ENCODE assay signal across 8 cellular contexts in genomic region chr7:92633211-92633906, GRCh38. TPM values are rescaled to one million over a fixed set of nuclear protein-coding genes. Genes with fewer than 3 reads are reported as not detected.
DNase-seq lines count a peak whose midpoint lies in the region; ATAC-seq and TF ChIP-seq lines count a peak whose summit lies in the region.

No MANE protein-coding gene starts in this region.

- H3K27me3 Mint-ChIP-seq in activated CD4-positive, alpha-beta T cell treated with anti-CD3 and anti-CD28 coated beads, Interleukin-2, amount 10 ng/mL, durations not matched to agents 24 days and 14 days = no peaks in the 10 kb centered on the region
- no peaks in the 10 kb centered on the region for H3K27me3 Mint-ChIP-seq in neural crest cell (ENCODE audit: low read depth)
- H3K27me3 Mint-ChIP-seq in Caco-2 (ENCODE audit: insufficient read depth, unreplicated experiment) = no peaks in the 10 kb centered on the region

- peaks cover 26% of the 10 kb centered on the region for H3K9me3 ChIP-seq in KOPT-K1 (ENCODE audit: insufficient read depth, low read length, poor library complexity, severe bottlenecking)
- H3K9me3 ChIP-seq in fibroblast of lung (ENCODE audit: control insufficient read depth, insufficient read depth, low read depth, low read length) = no peaks in the 10 kb centered on the region
- no peaks in the 10 kb centered on the region; the same call in 1 of the 2 replicates for H3K9me3 ChIP-seq in Caco-2

- H3K4me1 Mint-ChIP-seq in activated CD4-positive, alpha-beta T cell treated with anti-CD3 and anti-CD28 coated beads, Interleukin-2, amount 10 ng/mL, durations not matched to agents 24 days and 14 days = peaks cover 64% of the 10 kb centered on the region
- H3K4me1 Mint-ChIP-seq in neural crest cell = peaks cover 30% of the 10 kb centered on the region
- peaks cover 7% of the 10 kb centered on the region for H3K4me1 Mint-ChIP-seq in Caco-2 (ENCODE audit: low read depth, unreplicated experiment)

- H3K4me1 ChIP-seq in fibroblast of lung (ENCODE audit: control insufficient read depth, extremely low read depth, insufficient read depth, low read length) (peaks cover 9% of the 10 kb centered on the region), Caco-2 (peaks cover 22% of the 10 kb centered on the region)

- DNase-seq in ELF-1 (ENCODE audit: low read depth, low spot score) (peak; percentile 21), fibroblast of lung (ENCODE audit: low read depth in 2 of 2) (peak; percentile 94 to 98), neural crest cell (ENCODE audit: low read depth, low spot score) (no peak), Caco-2 (no peak)
- DNase-seq in activated CD4-positive, alpha-beta T cell treated with anti-CD3 and anti-CD28 coated beads, Interleukin-2, amount 10 ng/mL, durations not matched to agents 24 days and 14 days = peak; percentile 84

- CTCF ChIA-PET in Caco-2 (lab: Charles Lee) = no interaction called here

- H3K4me3 ChIP-seq in fibroblast of lung (replicated peaks in 1 of 4; ENCODE audit: control extremely low read depth in 1 of 4, insufficient read depth in 1 of 4, low read depth in 3 of 4, low read length in 4 of 4) = peak overlapping the region in 3 of 4 experiments; percentile 6 to 28 (median 12)
- H3K4me3 ChIP-seq in Caco-2 (ENCODE audit: low read depth, low read length) = no peak overlapping the region

- H2AFZ ChIP-seq in fibroblast of lung (ENCODE audit: low read length) = no peak overlapping the region

- no peaks in the 10 kb centered on the region for H4K20me1 ChIP-seq in fibroblast of lung (ENCODE audit: control insufficient read depth, extremely low read depth, insufficient read depth, low read length)

- peaks cover 26% of the 10 kb centered on the region for H3K36me3 Mint-ChIP-seq in activated CD4-positive, alpha-beta T cell treated with anti-CD3 and anti-CD28 coated beads, Interleukin-2, amount 10 ng/mL, durations not matched to agents 24 days and 14 days (ENCODE audit: low read depth)
- H3K36me3 Mint-ChIP-seq in neural crest cell (ENCODE audit: low read depth) (peaks cover 11% of the 10 kb centered on the region), Caco-2 (ENCODE audit: insufficient read depth, unreplicated experiment) (peaks cover 46% of the 10 kb centered on the region)

- TF ChIP-seq CTCF in fibroblast of lung (conservative IDR thresholded peaks at IDR 0.05 in 1 of 2, IDR thresholded peaks at IDR 0.05 in 1 of 2; ENCODE audit: low read depth in 1 of 2, low read length in 2 of 2) (no peak), neural crest cell (conservative IDR thresholded peaks at IDR 0.05) (no peak), Caco-2 (IDR thresholded peaks at IDR 0.05; ENCODE audit: insufficient read depth in 1 of 2, low read depth in 1 of 2, low read length in 1 of 2, severe bottlenecking in 1 of 2, unreplicated experiment in 1 of 2) (no peak)

- H3K27me3 ChIP-seq in fibroblast of lung (ENCODE audit: control insufficient read depth, insufficient read depth, low read length) (no peaks in the 10 kb centered on the region), Caco-2 (replicated peaks; ENCODE audit: control insufficient read depth, insufficient read depth, low read length) (no peaks in the 10 kb centered on the region)

- intact Hi-C loops in activated CD4-positive, alpha-beta T cell treated with anti-CD3 and anti-CD28 coated beads, Interleukin-2, amount 10 ng/mL, durations not matched to agents 24 days and 14 days (cut with micrococcal nuclease) = loop anchor here (1.0 to 5.0 kb wide), 5 partner anchors 85 to 484 kb away; partner anchors contain the start of gene SAMD9
- intact Hi-C loops in Caco-2 (cut with micrococcal nuclease; ENCODE audit: unreplicated experiment) = no loop called here

- H3K4me3 Mint-ChIP-seq in activated CD4-positive, alpha-beta T cell treated with anti-CD3 and anti-CD28 coated beads, Interleukin-2, amount 10 ng/mL, durations not matched to agents 24 days and 14 days = peak overlapping the region; percentile 65
- peak overlapping the region; percentile 45 for H3K4me3 Mint-ChIP-seq in neural crest cell
- H3K4me3 Mint-ChIP-seq in Caco-2 (ENCODE audit: unreplicated experiment) = no peak overlapping the region

- no TSS peak for BruUV-seq in Caco-2 (replicated peaks; lab: Mats Ljungman, UMichigan)

- H3K79me2 ChIP-seq in fibroblast of lung (ENCODE audit: control insufficient read depth, insufficient read depth, low read length) = peaks cover 6% of the 10 kb centered on the region

- H3K36me3 ChIP-seq in KOPT-K1 (ENCODE audit: insufficient read depth, low read length) = peaks cover 70% of the 10 kb centered on the region
- no peaks in the 10 kb centered on the region for H3K36me3 ChIP-seq in fibroblast of lung (ENCODE audit: control insufficient read depth, insufficient read depth, low read length)
- no peaks in the 10 kb centered on the region; the same call in none of the 2 replicates for H3K36me3 ChIP-seq in Caco-2 (ENCODE audit: control insufficient read depth, insufficient read depth, low read length)

- H3K4me2 ChIP-seq in fibroblast of lung (ENCODE audit: extremely low read depth, insufficient read depth, low read length) = peak overlapping the region; percentile 77

- no peak overlapping the region for H3K9ac ChIP-seq in fibroblast of lung (ENCODE audit: insufficient read depth, low read length)

- H3K27ac ChIP-seq in KOPT-K1 (ENCODE audit: low read depth, low read length, poor library complexity, severe bottlenecking) = peak overlapping the region; percentile 100
- H3K27ac ChIP-seq in fibroblast of lung (ENCODE audit: insufficient read depth, low read length) = peak overlapping the region; percentile 52

- POLR2A ChIA-PET in Caco-2 (lab: Charles Lee) = interaction anchor here (0.6 kb wide), 1 partner anchor 11 kb away, joined by 4 read pairs; no protein-coding TSS in a partner anchor

- peaks cover 10% of the 10 kb centered on the region for H3K9me3 Mint-ChIP-seq in activated CD4-positive, alpha-beta T cell treated with anti-CD3 and anti-CD28 coated beads, Interleukin-2, amount 10 ng/mL, durations not matched to agents 24 days and 14 days
- H3K9me3 Mint-ChIP-seq in neural crest cell (no peaks in the 10 kb centered on the region), Caco-2 (ENCODE audit: unreplicated experiment) (peaks cover 10% of the 10 kb centered on the region)

- ATAC-seq in HG02798 (IDR thresholded peaks at IDR 0.05; ENCODE audit: poor library complexity, unreplicated experiment) (no peak), HG02571 (IDR thresholded peaks at IDR 0.05; ENCODE audit: unreplicated experiment) (no peak)

- peak overlapping the region; percentile 97 for H3K27ac Mint-ChIP-seq in activated CD4-positive, alpha-beta T cell treated with anti-CD3 and anti-CD28 coated beads, Interleukin-2, amount 10 ng/mL, durations not matched to agents 24 days and 14 days
- peak overlapping the region; percentile 96 for H3K27ac Mint-ChIP-seq in neural crest cell (ENCODE audit: unreplicated experiment)
- no peak overlapping the region for H3K27ac Mint-ChIP-seq in Caco-2 (ENCODE audit: unreplicated experiment)

RNA-seq across cellular contexts. Expression of gene FAM133B, which starts 43.2 kb away (rescaled TPM):
- total RNA-seq in activated CD4-positive, alpha-beta T cell treated with anti-CD3 and anti-CD28 coated beads, Interleukin-2, amount 10 ng/mL, durations not matched to agents 24 days and 14 days = 35.5 and 39.8 TPM in 2 replicates
- total RNA-seq in fibroblast of lung = 13.6 and 20.3 TPM in 2 replicates
- 21.8 and 22.0 TPM in 2 replicates for polyA plus RNA-seq in fibroblast of lung
- polyA plus RNA-seq in fibroblast of lung (2012) = 19.6 and 21.3 TPM in 2 replicates
- 0.31 and 3.0 TPM in 2 replicates for polyA minus RNA-seq in fibroblast of lung (ENCODE audit: low replicate concordance)
- 37.6 and 42.1 TPM in 2 replicates for total RNA-seq in neural crest cell
- 41.9 and 42.5 TPM in 2 replicates for total RNA-seq in Caco-2 (2022)

Comparison
In these comparisons a context has a peak if more than half of its experiments do, and no peak if none do; other contexts are left out.
1. DNase-seq: peak in ELF-1 (single experiment), activated CD4-positive, alpha-beta T cell treated with anti-CD3 and anti-CD28 coated beads, Interleukin-2, amount 10 ng/mL, durations not matched to agents 24 days and 14 days (single experiment) and fibroblast of lung (2 of 2); none in neural crest cell (single experiment) and Caco-2 (0 of 2).